In genomic region chr7:2530076-2530967, GRCh38 we compare ENCODE assay signal across 9 cellular contexts. TPM values are rescaled to one million over a fixed set of nuclear protein-coding genes. Genes with fewer than 3 reads are reported as not detected.
DNase-seq lines count a peak whose midpoint lies in the region; ATAC-seq, FAIRE-seq and TF ChIP-seq lines count a peak whose summit lies in the region.
"Had no signal": no experiment of that assay in that cellular context is flagged by ENCODE, and none has a peak within 500 bp of the region (broad histone marks: within the 10 kb centered on the region; RNA-seq: fewer than 3 reads in every experiment).

No MANE protein-coding gene starts in this region.

- TF ChIP-seq POLR2A in A549 (IDR thresholded peaks at IDR 0.05; ENCODE audit: low read length), result no peak

- peak overlapping the region; percentile 95 to 96 for H3K27ac ChIP-seq in A549
- peak overlapping the region; percentile 99 for H3K27ac ChIP-seq in OCI-LY3 (ENCODE audit: low read length)
- H3K27ac ChIP-seq in left ventricle myocardium inferior (replicated peaks), result peak overlapping the region; percentile 71
- H3K27ac ChIP-seq: C4-2B had no signal

- FAIRE-seq in A549 (lab: Jason Lieb, UNC), result no peak

- 0 out of 3 replicates have a peak overlapping the region, but pooled peaks have one; percentile 5 for H3K4me3 ChIP-seq in A549
- peak overlapping the region; percentile 61 for H3K4me3 ChIP-seq in OCI-LY3 (ENCODE audit: low read length)
- no peak overlapping the region for H3K4me3 ChIP-seq in left ventricle myocardium inferior

- no peak overlapping the region for H2AFZ ChIP-seq in OCI-LY3 (ENCODE audit: low read depth, low read length)

- H3K4me1 ChIP-seq in A549 (peaks cover 59% of the 10 kb centered on the region), OCI-LY3 (ENCODE audit: low read length) (peaks cover 57% of the 10 kb centered on the region), left ventricle myocardium inferior (peaks cover 53% of the 10 kb centered on the region)

- CTCF ChIA-PET in A549 (lab: Yijun Ruan, JAX), result interaction anchor here (1.3 kb wide), 1 partner anchor 60 kb away, joined by 4 read pairs; no protein-coding TSS in a partner anchor

- peak overlapping the region; percentile 92 for H3K27ac Mint-ChIP-seq in activated T-cell treated with anti-CD3 and anti-CD28 coated beads, Interleukin-2, amount 50 U/mL, for 72 hours

- H3K4me2 ChIP-seq in A549 (peak overlapping the region; percentile 78), OCI-LY3 (ENCODE audit: low read length) (peak overlapping the region; percentile 83)

- peak overlapping the region; percentile 76 for H3K9ac ChIP-seq in OCI-LY3 (ENCODE audit: low read length)

- no peak for TF ChIP-seq EP300 in A549 (IDR thresholded peaks at IDR 0.05)

- TF ChIP-seq RAD21 in A549 (conservative IDR thresholded peaks at IDR 0.05 in 1 of 2, IDR thresholded peaks at IDR 0.05 in 1 of 2), result no peak

- peaks cover 0 to 1% of the 10 kb centered on the region in 2 donors for H3K36me3 Mint-ChIP-seq in activated T-cell treated with anti-CD3 and anti-CD28 coated beads, Interleukin-2, amount 50 U/mL, for 72 hours (ENCODE audit: insufficient read depth in 2 of 2)

- peaks cover 17% of the 10 kb centered on the region for H3K36me3 ChIP-seq in OCI-LY3 (replicated peaks; ENCODE audit: low read depth, low read length)
- peaks cover 19% of the 10 kb centered on the region for H3K36me3 ChIP-seq in left ventricle myocardium inferior

- H3K4me3 Mint-ChIP-seq in activated T-cell treated with anti-CD3 and anti-CD28 coated beads, Interleukin-2, amount 50 U/mL, for 72 hours, result peak overlapping the region; percentile 86

- H4K20me1 ChIP-seq in OCI-LY3 (ENCODE audit: insufficient read depth, low read length), result peaks cover 24% of the 10 kb centered on the region

- H3K79me2 ChIP-seq in OCI-LY3 (ENCODE audit: low read length), result peaks cover 1% of the 10 kb centered on the region; the same call in 1 of the 2 replicates

- WGBS in A549 (ENCODE audit: missing lambda C conversion rate), result 32% methylated on average over 12 of the region's 16 CpGs

- intact Hi-C loops in left ventricle myocardium inferior (cut with micrococcal nuclease), result no loop called here

- POLR2A ChIA-PET in A549 (lab: Yijun Ruan, JAX), result no interaction called here

- H3K9me3 ChIP-seq in A549 (no peaks in the 10 kb centered on the region), OCI-LY3 (ENCODE audit: insufficient read depth, low read length) (no peaks in the 10 kb centered on the region), left ventricle myocardium inferior (replicated peaks) (no peaks in the 10 kb centered on the region)

- peak in 1 of 2 experiments; percentile 5; a peak in 3 of 6 replicates for ATAC-seq in A549
- ATAC-seq in GM21529 (IDR thresholded peaks at IDR 0.05; ENCODE audit: unreplicated experiment), result peak; percentile 40
- peak; percentile 70 to 74 for ATAC-seq in activated T-cell treated with anti-CD3 and anti-CD28 coated beads, Interleukin-2, amount 50 U/mL, for 72 hours (replicated peaks in 1 of 2)
- no peak for ATAC-seq in GM19455 (IDR thresholded peaks at IDR 0.05; ENCODE audit: unreplicated experiment)

- H3K9me3 Mint-ChIP-seq in activated T-cell treated with anti-CD3 and anti-CD28 coated beads, Interleukin-2, amount 50 U/mL, for 72 hours, result peaks cover 0 to 2% of the 10 kb centered on the region in 2 donors

- no peak for DNase-seq in A549 (ENCODE audit: low read depth in 1 of 2, low spot score in 1 of 2)
- peak; percentile 73 to 80 for DNase-seq in activated T-cell treated with anti-CD3 and anti-CD28 coated beads, Interleukin-2, amount 50 U/mL, for 72 hours
- peak; percentile 44 for DNase-seq in left ventricle myocardium inferior
- DNase-seq in stimulated activated CD4-positive, alpha-beta T cell treated with anti-CD3 and anti-CD28 coated beads, TNF-alpha, amount 100 ng/mL, for 1 hour (ENCODE audit: low read depth in 3 of 3, low spot score in 1 of 3), result peak in 2 of 3 donors; percentile 64 to 69
- no peak for DNase-seq in NCI-H146 treated with DMSO at 0.1 percent for 48 hours (lab: John Stamatoyannopoulos, UW; ENCODE audit: unreplicated experiment)

- H3K27me3 ChIP-seq in OCI-LY3 (ENCODE audit: low read depth, low read length) (no peaks in the 10 kb centered on the region), left ventricle myocardium inferior (ENCODE audit: low read depth) (peaks cover 29% of the 10 kb centered on the region)

- H3K4me1 Mint-ChIP-seq in activated T-cell treated with anti-CD3 and anti-CD28 coated beads, Interleukin-2, amount 50 U/mL, for 72 hours (ENCODE audit: low read depth), result peaks cover 48% of the 10 kb centered on the region

- TF ChIP-seq CTCF in A549 (IDR thresholded peaks at IDR 0.05) (no peak), OCI-LY3 (IDR thresholded peaks at IDR 0.05; ENCODE audit: low read depth, low read length) (no peak), left ventricle myocardium inferior (IDR thresholded peaks at IDR 0.05; ENCODE audit: borderline replicate concordance) (no peak)

- no peaks in the 10 kb centered on the region for H3K27me3 Mint-ChIP-seq in activated T-cell treated with anti-CD3 and anti-CD28 coated beads, Interleukin-2, amount 50 U/mL, for 72 hours (ENCODE audit: low read depth)

TF ChIP-seq in A549, 52 proteins besides CTCF, POLR2A, EP300 and RAD21 (continues in another document):
- 0 out of 2 replicates have a peak, but pooled peaks have one; percentile 13 for TF ChIP-seq JUNB (IDR thresholded peaks at IDR 0.05)
- no peak for TF ChIP-seq CBX2 (IDR thresholded peaks at IDR 0.05; ENCODE audit: borderline replicate concordance, low read depth)
- no peak for TF ChIP-seq ZSCAN20 (CRISPR knock-in tag; IDR thresholded peaks at IDR 0.05)
- TF ChIP-seq MAFK (IDR thresholded peaks at IDR 0.05; ENCODE audit: partially characterized antibody), result no peak
- no peak for TF ChIP-seq MYC (IDR thresholded peaks at IDR 0.05; ENCODE audit: borderline replicate concordance, low read length)
- no peak for TF ChIP-seq PBX3 (IDR thresholded peaks at IDR 0.05)
- TF ChIP-seq GATA3 (IDR thresholded peaks at IDR 0.05; ENCODE audit: borderline replicate concordance), result no peak
- TF ChIP-seq MAX (IDR thresholded peaks at IDR 0.05), result no peak
- 0 out of 2 replicates have a peak, but pooled peaks have one; percentile 31 for TF ChIP-seq FOSL2 (IDR thresholded peaks at IDR 0.05)
- peak; percentile 57 for TF ChIP-seq FOSL2 (CRISPR knock-in tag; IDR thresholded peaks at IDR 0.05)
- TF ChIP-seq HDAC2 (IDR thresholded peaks at IDR 0.05), result no peak
- TF ChIP-seq TFCP2L1 (CRISPR knock-in tag; IDR thresholded peaks at IDR 0.05), result no peak
- peak; percentile 87 for TF ChIP-seq ZFP36 (IDR thresholded peaks at IDR 0.05; ENCODE audit: borderline replicate concordance, partially characterized antibody)
- peak in 1 of 2 experiments; percentile 53; a peak in 3 of 5 replicates for TF ChIP-seq JUN (IDR thresholded peaks at IDR 0.05)

RNA-seq across cellular contexts. Expression of gene LFNG, which starts 10.7 kb away (rescaled TPM):
- 2.3 and 2.9 TPM in 2 replicates for polyA plus RNA-seq in A549 (2011; rRNA removed)
- 4.7 and 6.4 TPM in 2 replicates for polyA plus RNA-seq in A549 (2012; cell fraction: cytosol; rRNA removed)
- polyA plus RNA-seq in A549 (2012; cell fraction: nucleus; rRNA removed), result 10.0 and 15.6 TPM in 2 replicates
- polyA plus RNA-seq in A549 (2017; fragmentation: RNase III; extraction: RNeasy Plus Mini Kit Qiagen cat#74134 plus additional on column Dnase treatment), result 5.8 to 7.3 TPM (median 6.3 TPM) in 3 replicates
- 2.7 and 3.0 TPM in 2 replicates for polyA minus RNA-seq in A549 (2011; rRNA and poly(A)+ RNA removed)
- 10 to 100 TPM; 23.0 to 30.0 TPM for total RNA-seq in activated T-cell treated with anti-CD3 and anti-CD28 coated beads, Interleukin-2, amount 50 U/mL, for 72 hours
- total RNA-seq in left ventricle myocardium inferior, result 5.2 TPM

RNA-seq across cellular contexts. Expression of gene BRAT1, which starts 25.0 kb away (rescaled TPM):
- 11.9 and 13.3 TPM in 2 replicates for polyA plus RNA-seq in A549 (2011; rRNA removed)
- polyA plus RNA-seq in A549 (2012; cell fraction: cytosol; rRNA removed), result 35.3 and 50.2 TPM in 2 replicates
- polyA plus RNA-seq in A549 (2012; cell fraction: nucleus; rRNA removed), result 140 and 205 TPM in 2 replicates
- polyA plus RNA-seq in A549 (2017; fragmentation: RNase III; extraction: RNeasy Plus Mini Kit Qiagen cat#74134 plus additional on column Dnase treatment), result 22.6 to 25.6 TPM (median 24.4 TPM) in 3 replicates
- polyA minus RNA-seq in A549 (2011; rRNA and poly(A)+ RNA removed), result 12.4 and 13.3 TPM in 2 replicates
- 10 to 100 TPM; 28.0 to 35.2 TPM for total RNA-seq in activated T-cell treated with anti-CD3 and anti-CD28 coated beads, Interleukin-2, amount 50 U/mL, for 72 hours
- 13.7 TPM for total RNA-seq in left ventricle myocardium inferior

RNA-seq across cellular contexts. Expression of gene IQCE, which starts 28.5 kb away (rescaled TPM):
- polyA plus RNA-seq in A549 (2011; rRNA removed) (10.1 and 10.6 TPM in 2 replicates), A549 (2017; fragmentation: RNase III; extraction: RNeasy Plus Mini Kit Qiagen cat#74134 plus additional on column Dnase treatment) (11.3 to 13.0 TPM (median 12.8 TPM) in 3 replicates)
- 8.9 and 9.3 TPM in 2 replicates for polyA plus RNA-seq in A549 (2012; cell fraction: cytosol; rRNA removed)
- 16.7 and 18.2 TPM in 2 replicates for polyA plus RNA-seq in A549 (2012; cell fraction: nucleus; rRNA removed)
- 10.6 and 13.3 TPM in 2 replicates for polyA minus RNA-seq in A549 (2011; rRNA and poly(A)+ RNA removed)
- 10 to 100 TPM; 11.8 to 12.2 TPM for total RNA-seq in activated T-cell treated with anti-CD3 and anti-CD28 coated beads, Interleukin-2, amount 50 U/mL, for 72 hours
- 11.5 TPM for total RNA-seq in left ventricle myocardium inferior

RNA-seq across cellular contexts. Expression of gene GRIFIN, which starts 54.1 kb away (rescaled TPM):
- polyA plus RNA-seq in A549 (2011; rRNA removed) (not detected in 2 replicates), A549 (2017; fragmentation: RNase III; extraction: RNeasy Plus Mini Kit Qiagen cat#74134 plus additional on column Dnase treatment) (not detected in 3 replicates)
- polyA plus RNA-seq in A549 (2012; cell fraction: cytosol; rRNA removed), result not detected in 2 replicates
- not detected in 2 replicates for polyA plus RNA-seq in A549 (2012; cell fraction: nucleus; rRNA removed)
- polyA minus RNA-seq in A549 (2011; rRNA and poly(A)+ RNA removed), result not detected in 2 replicates
- total RNA-seq in activated T-cell treated with anti-CD3 and anti-CD28 coated beads, Interleukin-2, amount 50 U/mL, for 72 hours, result not detected
- not detected for total RNA-seq in left ventricle myocardium inferior

Comparison
In these comparisons a context has a peak if more than half of its experiments do, and no peak if none do; other contexts are left out.
1. DNase-seq: peak in activated T-cell treated with anti-CD3 and anti-CD28 coated beads, Interleukin-2, amount 50 U/mL, for 72 hours (2 of 2), left ventricle myocardium inferior (single experiment) and stimulated activated CD4-positive, alpha-beta T cell treated with anti-CD3 and anti-CD28 coated beads, TNF-alpha, amount 100 ng/mL, for 1 hour (2 of 3); none in A549 (0 of 2) and NCI-H146 treated with DMSO at 0.1 percent for 48 hours (single experiment).
2. Peak in every context shown above with its lines, with median percentiles within 50 percentile points of each other: H3K27ac ChIP-seq.